ENCODE assay signal across 8 cellular contexts in the genomic region with DNA sequence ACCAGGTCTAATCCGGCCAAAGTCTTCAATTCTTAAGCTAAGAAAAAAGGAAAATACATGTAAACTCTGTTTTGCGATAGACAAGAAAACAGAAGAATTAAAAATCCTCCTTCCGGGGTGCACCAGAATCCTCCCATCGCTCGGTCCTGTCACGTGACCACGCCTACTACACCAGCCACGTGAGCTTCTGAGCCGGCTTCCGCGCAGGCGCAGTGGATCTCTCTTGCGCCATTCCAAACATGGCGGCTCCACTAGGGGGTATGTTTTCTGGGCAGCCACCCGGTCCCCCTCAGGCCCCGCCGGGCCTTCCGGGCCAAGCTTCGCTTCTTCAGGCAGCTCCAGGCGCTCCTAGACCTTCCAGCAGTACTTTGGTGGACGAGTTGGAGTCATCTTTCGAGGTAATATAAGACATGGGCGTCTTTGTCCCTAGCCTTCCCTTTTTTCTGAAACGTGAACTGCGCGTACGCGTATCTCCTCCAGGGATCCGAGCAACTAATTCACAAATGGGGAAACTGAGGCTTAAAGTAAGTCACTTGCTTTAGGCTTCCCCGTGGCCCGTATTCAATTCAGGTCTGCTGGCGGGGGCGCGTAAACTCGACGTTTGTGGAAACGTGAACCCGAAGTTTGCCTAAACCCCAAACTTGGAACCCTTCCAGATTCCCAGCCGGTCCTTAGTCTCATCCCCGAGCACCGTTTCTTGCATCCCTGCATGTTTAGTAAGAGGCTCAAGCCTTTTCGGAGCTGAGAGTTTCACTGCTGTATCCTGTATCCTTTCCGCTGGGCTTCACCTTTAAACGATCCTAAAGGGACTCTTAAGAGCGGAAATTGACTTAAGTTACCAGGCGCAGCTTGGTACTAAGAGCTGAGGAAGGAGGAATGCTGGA. TPM values are rescaled to one million over a fixed set of nuclear protein-coding genes. Genes with fewer than 3 reads are reported as not detected.
A peak's percentile ranks its signal among the peaks of the same experiment; 100 is the strongest.
DNase-seq lines count a peak whose midpoint lies in the region; ATAC-seq and TF ChIP-seq lines count a peak whose summit lies in the region.

TSS of gene MED28 (plus strand) at position 226 of the 884 bp plus-strand sequence. CDS start at position 240, 14 bp downstream.

- H3K4me3 Mint-ChIP-seq in activated naive CD8-positive, alpha-beta T cell treated with anti-CD3 and anti-CD28 coated beads, Interleukin-2, amount 50 U/mL, for 24 hours = peak within 1 kb of the TSS; percentile 93

- H2BK12ac ChIP-seq in trophoblast cell (ENCODE audit: low read length) = no peak within 1 kb of the TSS

- TF ChIP-seq EP300 in transverse colon (IDR thresholded peaks at IDR 0.05; ENCODE audit: low read depth) = no peak

- H3K4me1 Mint-ChIP-seq in activated naive CD8-positive, alpha-beta T cell treated with anti-CD3 and anti-CD28 coated beads, Interleukin-2, amount 50 U/mL, for 24 hours = peaks cover 55% of the 10 kb centered on the region

- no peak within 1 kb of the TSS for H3K23ac ChIP-seq in trophoblast cell (ENCODE audit: low read length)

- peak within 1 kb of the TSS; percentile 73 for H3K4ac ChIP-seq in trophoblast cell (ENCODE audit: low read depth, low read length)

- H3K4me2 ChIP-seq in trophoblast cell (ENCODE audit: low read length) = peak within 1 kb of the TSS; percentile 89

- H4K91ac ChIP-seq in trophoblast cell (ENCODE audit: low read depth, low read length) = peak within 1 kb of the TSS; percentile 65

- DNase-seq in GM12865 (ENCODE audit: low read depth) = peak; percentile 97
- peak; percentile 81 for DNase-seq in NCI-H128 (lab: John Stamatoyannopoulos, UW; ENCODE audit: unreplicated experiment)
- peak; percentile 88 for DNase-seq in SW480 (ENCODE audit: low spot score)
- peak; percentile 95 for DNase-seq in activated naive CD8-positive, alpha-beta T cell treated with anti-CD3 and anti-CD28 coated beads, Interleukin-2, amount 50 U/mL, for 24 hours
- DNase-seq in cardiac septum (ENCODE audit: low spot score) = peak; percentile 97
- DNase-seq in trophoblast cell = peak; percentile 96 to 99
- DNase-seq in transverse colon = peak; percentile 97

- peak within 1 kb of the TSS; percentile 85 for H3K14ac ChIP-seq in trophoblast cell (ENCODE audit: low read length)

- peaks cover 28% of the 10 kb centered on the region for H3K36me3 Mint-ChIP-seq in activated naive CD8-positive, alpha-beta T cell treated with anti-CD3 and anti-CD28 coated beads, Interleukin-2, amount 50 U/mL, for 24 hours (ENCODE audit: low read depth)

- peaks cover 7 to 18% of the 10 kb centered on the region in 2 experiments for H3K36me3 ChIP-seq in trophoblast cell (ENCODE audit: control insufficient read depth in 1 of 2, insufficient read depth in 2 of 2, low read length in 2 of 2)
- peaks cover 0 to 7% (median 0%) of the 10 kb centered on the region in 4 donors for H3K36me3 ChIP-seq in transverse colon

- ATAC-seq in HG02678 (IDR thresholded peaks at IDR 0.05; ENCODE audit: unreplicated experiment) = peak; percentile 95
- ATAC-seq in activated naive CD8-positive, alpha-beta T cell treated with anti-CD3 and anti-CD28 coated beads, Interleukin-2, amount 50 U/mL, for 24 hours = peak; percentile 85

- no peaks in the 10 kb centered on the region for H3K27me3 ChIP-seq in trophoblast cell (ENCODE audit: insufficient read depth, low read length)
- no peaks in the 10 kb centered on the region for H3K27me3 ChIP-seq in transverse colon

- H3K18ac ChIP-seq in trophoblast cell (ENCODE audit: low read length) = peak within 1 kb of the TSS; percentile 74

- peak; percentile 92 for TF ChIP-seq POLR2A in transverse colon (IDR thresholded peaks at IDR 0.05)

- peak within 1 kb of the TSS; percentile 87 for H4K12ac ChIP-seq in trophoblast cell (ENCODE audit: low read depth, low read length)

- no peak within 1 kb of the TSS for H3K27ac ChIP-seq in trophoblast cell (ENCODE audit: low read depth, low read length)
- H3K27ac ChIP-seq in transverse colon = peak within 1 kb of the TSS; percentile 76 to 95 (median 90)

- in situ Hi-C loops in transverse colon (cut with MboI; ENCODE audit: low pct_ligation_motif_present in 1 of 4, low pct_unique_long_range_greater_than_20kb in 1 of 4, low sequenced_read_pairs in 3 of 4) = loop anchor here in 1 of 4 donors (5.0 kb wide), 1 partner anchor 37 kb away; the partner anchor contains the start of gene LAP3

- H2BK5ac ChIP-seq in trophoblast cell (ENCODE audit: low read depth, low read length, poor library complexity) = peak within 1 kb of the TSS; percentile 86

- no CpG with 5 or more reads among the region's 46 CpGs for WGBS in trophoblast cell (ENCODE audit: extremely low coverage, insufficient coverage, insufficient read length)
- WGBS in transverse colon (ENCODE audit: low coverage in 1 of 2), 2 donors = 0% methylated on average over 46 of the region's 46 CpGs; no CpG with 5 or more reads in 1 of the 2 donors

- peaks cover 11% of the 10 kb centered on the region for H3K79me2 ChIP-seq in trophoblast cell (ENCODE audit: control insufficient read depth, insufficient read depth, low read length, poor library complexity)

- H2BK120ac ChIP-seq in trophoblast cell (ENCODE audit: insufficient read depth, low read length, poor library complexity) = peak within 1 kb of the TSS; percentile 60

- peak within 1 kb of the TSS; percentile 95 for H3K27ac Mint-ChIP-seq in activated naive CD8-positive, alpha-beta T cell treated with anti-CD3 and anti-CD28 coated beads, Interleukin-2, amount 50 U/mL, for 24 hours

- TF ChIP-seq CTCF in GM12865 (IDR thresholded peaks at IDR 0.05; ENCODE audit: insufficient read depth, low read depth, low read length, missing control alignments) (peak; percentile 20), transverse colon (IDR thresholded peaks at IDR 0.05) (peak in 3 of 5 experiments; percentile 20 to 55 (median 50))

- H3K9me3 Mint-ChIP-seq in activated naive CD8-positive, alpha-beta T cell treated with anti-CD3 and anti-CD28 coated beads, Interleukin-2, amount 50 U/mL, for 24 hours = no peaks in the 10 kb centered on the region

- H3K9me3 ChIP-seq in trophoblast cell (ENCODE audit: insufficient read depth, low read depth, low read length) (no peaks in the 10 kb centered on the region), transverse colon (no peaks in the 10 kb centered on the region)

- peak within 1 kb of the TSS; percentile 69 for H2AFZ ChIP-seq in trophoblast cell (ENCODE audit: insufficient read depth, low read length, poor library complexity)

- intact Hi-C loops in cardiac septum (cut with DNase I) = loop anchor here (1.0 to 10.0 kb wide), 2 partner anchors 36 to 190 kb away; no protein-coding TSS in a partner anchor
- intact Hi-C loops in transverse colon (cut with DNase I; ENCODE audit: low total_unique reads) = loop anchor here (1.0 kb wide), 1 partner anchor 37 kb away; the partner anchor contains the start of gene LAP3

- H3K4me1 ChIP-seq in trophoblast cell (ENCODE audit: control insufficient read depth in 1 of 2, insufficient read depth in 2 of 2, low read length in 2 of 2) (peaks cover 0 to 3% of the 10 kb centered on the region in 2 experiments), transverse colon (peaks cover 17 to 48% (median 22%) of the 10 kb centered on the region in 4 donors)

- H2AK5ac ChIP-seq in trophoblast cell (ENCODE audit: low read length) = no peak within 1 kb of the TSS

- peak within 1 kb of the TSS; percentile 99 for H3K9ac ChIP-seq in trophoblast cell (ENCODE audit: low read length)

- peak within 1 kb of the TSS; percentile 92 for H4K8ac ChIP-seq in trophoblast cell (ENCODE audit: low read depth, low read length)

- H3K4me3 ChIP-seq in GM12865 (ENCODE audit: low read depth, low read length) = peak within 1 kb of the TSS; percentile 100
- H3K4me3 ChIP-seq in trophoblast cell (ENCODE audit: low read depth, low read length) = peak within 1 kb of the TSS; percentile 90
- peak within 1 kb of the TSS; percentile 54 to 94 (median 71) for H3K4me3 ChIP-seq in transverse colon

- peaks cover 5% of the 10 kb centered on the region for H3K79me1 ChIP-seq in trophoblast cell (ENCODE audit: low read length)

- peaks cover 3% of the 10 kb centered on the region for H3K27me3 Mint-ChIP-seq in activated naive CD8-positive, alpha-beta T cell treated with anti-CD3 and anti-CD28 coated beads, Interleukin-2, amount 50 U/mL, for 24 hours

RNA-seq across cellular contexts. Expression of gene MED28, which starts in this region (rescaled TPM):
- total RNA-seq in cardiac septum (21.7 TPM), transverse colon (10 to 100 TPM; 11.1 to 25.5 (median 19.4) TPM)
- polyA plus RNA-seq in trophoblast cell (2013) = 20.5 and 21.5 TPM in 2 replicates
